12 cellular contexts compared by ENCODE assay signal in genomic region chr19:958967-959685, GRCh38. TPM values are rescaled to one million over a fixed set of nuclear protein-coding genes. Genes with fewer than 3 reads are reported as not detected.
DNase-seq lines count a peak whose midpoint lies in the region; ATAC-seq and TF ChIP-seq lines count a peak whose summit lies in the region.
"Had no signal": no experiment of that assay in that cellular context is flagged by ENCODE, and none has a peak within 500 bp of the region (broad histone marks: within the 10 kb centered on the region; RNA-seq: fewer than 3 reads in every experiment).

No MANE protein-coding gene starts in this region.

- no TSS peak for BruUV-seq in Caco-2 (replicated peaks; lab: Mats Ljungman, UMichigan)

- WGBS in neuronal stem cell (ENCODE audit: extremely low coverage in 2 of 2, insufficient read length in 2 of 2, insufficient replicate concordance in 1 of 2), 2 donors: no CpG with 5 or more reads among the region's 28 CpGs

- intact Hi-C loops in Caco-2 (cut with micrococcal nuclease; ENCODE audit: unreplicated experiment): no loop called here

- CTCF ChIA-PET in Caco-2 (lab: Charles Lee): interaction anchor here (0.6 to 1.0 kb wide), 2 partner anchors 25 to 36 kb away, joined by 3 read pairs; partner anchors contain the start of gene WDR18

- no peak for TF ChIP-seq CTCF in Caco-2 (IDR thresholded peaks at IDR 0.05; ENCODE audit: insufficient read depth in 1 of 2, low read depth in 1 of 2, low read length in 1 of 2, severe bottlenecking in 1 of 2, unreplicated experiment in 1 of 2)
- no peak for TF ChIP-seq CTCF in NB4 (IDR thresholded peaks at IDR 0.05; ENCODE audit: low read depth, low read length)

- H3K27me3 ChIP-seq in Caco-2 (replicated peaks; ENCODE audit: control insufficient read depth, insufficient read depth, low read length): no peaks in the 10 kb centered on the region
- no peaks in the 10 kb centered on the region for H3K27me3 ChIP-seq in neuronal stem cell (ENCODE audit: control insufficient read depth in 3 of 3, insufficient read depth in 3 of 3, low read depth in 1 of 3, low read length in 3 of 3)
- H3K27me3 ChIP-seq: heart right ventricle, neutrophil had no signal

- ATAC-seq in GM18498 (IDR thresholded peaks at IDR 0.05; ENCODE audit: unreplicated experiment): no peak
- ATAC-seq: heart right ventricle had no signal

- peak overlapping the region; percentile 97 for H2BK120ac ChIP-seq in neuronal stem cell (ENCODE audit: low read depth, low read length)

- H2BK12ac ChIP-seq in neuronal stem cell (ENCODE audit: low read length): peak overlapping the region; percentile 63

- H4K91ac ChIP-seq in neuronal stem cell (ENCODE audit: low read depth, low read length, poor library complexity): no peak overlapping the region

- no peak overlapping the region for H3K9ac ChIP-seq in neuronal stem cell (ENCODE audit: low read depth, low read length, poor library complexity)

- H3K4me3 Mint-ChIP-seq in Caco-2 (ENCODE audit: unreplicated experiment): peak overlapping the region; percentile 46
- no peak overlapping the region for H3K4me3 Mint-ChIP-seq in activated naive CD8-positive, alpha-beta T cell treated with anti-CD3 and anti-CD28 coated beads for 36 hours
- H3K4me3 Mint-ChIP-seq: CD14-positive monocyte had no signal

- DNase-seq in Caco-2 (peak in 1 of 2 experiments; percentile 57), NB4 (ENCODE audit: low read depth) (peak; percentile 88), neuronal stem cell (ENCODE audit: low spot score) (no peak), OCI-M1 (lab: John Stamatoyannopoulos, UW) (no peak), KG1 (lab: John Stamatoyannopoulos, UW) (no peak), NCI-H2196 (lab: John Stamatoyannopoulos, UW; ENCODE audit: unreplicated experiment) (no peak)
- DNase-seq in activated naive CD8-positive, alpha-beta T cell treated with anti-CD3 and anti-CD28 coated beads for 36 hours: peak; percentile 38
- DNase-seq: heart right ventricle had no signal

- POLR2A ChIA-PET in Caco-2 (lab: Charles Lee): no interaction called here

- H3K18ac ChIP-seq in neuronal stem cell (ENCODE audit: low read length): peak overlapping the region; percentile 92

- no peak overlapping the region for H2AFZ ChIP-seq in neuronal stem cell (ENCODE audit: low read length)

- no peak overlapping the region for H3K4ac ChIP-seq in neuronal stem cell (ENCODE audit: low read length)

- peaks cover 10% of the 10 kb centered on the region for H3K36me3 ChIP-seq in Caco-2 (ENCODE audit: control insufficient read depth, insufficient read depth, low read length)
- peaks cover 27 to 53% of the 10 kb centered on the region in 2 donors for H3K36me3 ChIP-seq in neuronal stem cell (replicated peaks in 1 of 2; ENCODE audit: control insufficient read depth in 2 of 2, insufficient read depth in 2 of 2, low read length in 2 of 2)

- H2AK5ac ChIP-seq in neuronal stem cell (ENCODE audit: low read depth, low read length): peak overlapping the region; percentile 95

- H3K4me3 ChIP-seq in Caco-2 (ENCODE audit: low read depth, low read length) (no peak overlapping the region), NB4 (ENCODE audit: low read depth, low read length) (no peak overlapping the region), neuronal stem cell (ENCODE audit: low read length in 2 of 2) (peak overlapping the region in 1 of 2 donors; percentile 32)
- H3K4me3 ChIP-seq: heart right ventricle had no signal

- H2BK5ac ChIP-seq in neuronal stem cell (ENCODE audit: low read length): peak overlapping the region; percentile 93

- peaks cover 30% of the 10 kb centered on the region for H3K79me1 ChIP-seq in neuronal stem cell (ENCODE audit: low read depth, low read length)

- no peaks in the 10 kb centered on the region for H3K27me3 Mint-ChIP-seq in Caco-2 (ENCODE audit: insufficient read depth, unreplicated experiment)
- H3K27me3 Mint-ChIP-seq in activated naive CD8-positive, alpha-beta T cell treated with anti-CD3 and anti-CD28 coated beads for 36 hours: no peaks in the 10 kb centered on the region

- H3K23ac ChIP-seq in neuronal stem cell (ENCODE audit: low read depth, low read length, poor library complexity): no peak overlapping the region

- no peak for TF ChIP-seq POLR2A in NB4 (IDR thresholded peaks at IDR 0.05; ENCODE audit: extremely low read depth, insufficient read length)

- H3K4me1 Mint-ChIP-seq in Caco-2 (ENCODE audit: low read depth, unreplicated experiment): peaks cover 20% of the 10 kb centered on the region
- H3K4me1 Mint-ChIP-seq in activated naive CD8-positive, alpha-beta T cell treated with anti-CD3 and anti-CD28 coated beads for 36 hours: peaks cover 3% of the 10 kb centered on the region

- H3K9me3 Mint-ChIP-seq in Caco-2 (ENCODE audit: unreplicated experiment): no peaks in the 10 kb centered on the region
- no peaks in the 10 kb centered on the region for H3K9me3 Mint-ChIP-seq in activated naive CD8-positive, alpha-beta T cell treated with anti-CD3 and anti-CD28 coated beads for 36 hours
- H3K9me3 Mint-ChIP-seq: CD14-positive monocyte had no signal

- no peak overlapping the region for H4K8ac ChIP-seq in neuronal stem cell (ENCODE audit: low read depth, low read length)

- H3K14ac ChIP-seq in neuronal stem cell (ENCODE audit: low read length): no peak overlapping the region

- peak overlapping the region; percentile 98 for H2BK15ac ChIP-seq in neuronal stem cell (ENCODE audit: low read length)

- H3K9me3 ChIP-seq in Caco-2: no peaks in the 10 kb centered on the region
- peaks cover 0 to 2% of the 10 kb centered on the region in 2 donors for H3K9me3 ChIP-seq in neuronal stem cell (replicated peaks in 1 of 2; ENCODE audit: control insufficient read depth in 2 of 2, insufficient read depth in 1 of 2, low read depth in 1 of 2, low read length in 2 of 2)
- H3K9me3 ChIP-seq: heart right ventricle, neutrophil had no signal

- no peak overlapping the region for H3K27ac ChIP-seq in neuronal stem cell (replicated peaks; ENCODE audit: low read length)
- H3K27ac ChIP-seq: heart right ventricle, neutrophil had no signal

- H3K36me3 Mint-ChIP-seq in Caco-2 (ENCODE audit: insufficient read depth, unreplicated experiment): peaks cover 93% of the 10 kb centered on the region
- H3K36me3 Mint-ChIP-seq in activated naive CD8-positive, alpha-beta T cell treated with anti-CD3 and anti-CD28 coated beads for 36 hours: no peaks in the 10 kb centered on the region

- H3K4me1 ChIP-seq in Caco-2: peaks cover 92% of the 10 kb centered on the region
- H3K4me1 ChIP-seq in neuronal stem cell (ENCODE audit: control insufficient read depth in 2 of 2, insufficient read depth in 1 of 2, low read depth in 1 of 2, low read length in 2 of 2): peaks cover 24 to 35% of the 10 kb centered on the region in 2 donors
- H3K4me1 ChIP-seq: heart right ventricle had no signal

- no peak overlapping the region for H3K4me2 ChIP-seq in neuronal stem cell (ENCODE audit: insufficient read depth, low read length, poor library complexity, severe bottlenecking)

- H3K27ac Mint-ChIP-seq in Caco-2 (ENCODE audit: unreplicated experiment): peak overlapping the region; percentile 78
- no peak overlapping the region for H3K27ac Mint-ChIP-seq in activated naive CD8-positive, alpha-beta T cell treated with anti-CD3 and anti-CD28 coated beads for 36 hours

RNA-seq across cellular contexts. Expression of gene WDR18, which starts 25.0 kb away (rescaled TPM):
- total RNA-seq in Caco-2 (2022): 89.5 and 96.8 TPM in 2 replicates
- 100 to 1,000 TPM; 126 to 127 TPM for total RNA-seq in activated naive CD8-positive, alpha-beta T cell treated with anti-CD3 and anti-CD28 coated beads for 36 hours
- polyA plus RNA-seq in neuronal stem cell (2013, experiment 1 of 2): 42.0 TPM
- 41.4 TPM for polyA plus RNA-seq in neuronal stem cell (2013, experiment 2 of 2)

RNA-seq across cellular contexts. Expression of gene ARID3A, which starts 33.3 kb away (rescaled TPM):
- total RNA-seq in Caco-2 (2022): 217 and 239 TPM in 2 replicates
- total RNA-seq in activated naive CD8-positive, alpha-beta T cell treated with anti-CD3 and anti-CD28 coated beads for 36 hours: 10 to 100 TPM; 10.2 to 11.8 TPM
- polyA plus RNA-seq in neuronal stem cell (2013, experiment 1 of 2): 61.6 TPM
- 65.4 TPM for polyA plus RNA-seq in neuronal stem cell (2013, experiment 2 of 2)

RNA-seq across cellular contexts. Expression of gene GRIN3B, which starts 41.1 kb away (rescaled TPM):
- 0.41 and 0.49 TPM in 2 replicates for total RNA-seq in Caco-2 (2022)
- not detected for total RNA-seq in activated naive CD8-positive, alpha-beta T cell treated with anti-CD3 and anti-CD28 coated beads for 36 hours
- 4.2 TPM for polyA plus RNA-seq in neuronal stem cell (2013, experiment 1 of 2)
- 3.9 TPM for polyA plus RNA-seq in neuronal stem cell (2013, experiment 2 of 2)
- total RNA-seq: subcutaneous adipose tissue had no signal

RNA-seq across cellular contexts. Expression of gene KISS1R, which starts 42.0 kb away (rescaled TPM):
- 13.0 and 16.6 TPM in 2 replicates for total RNA-seq in Caco-2 (2022)
- 10 to 100 TPM; 12.2 to 13.3 TPM for total RNA-seq in activated naive CD8-positive, alpha-beta T cell treated with anti-CD3 and anti-CD28 coated beads for 36 hours
- polyA plus RNA-seq in neuronal stem cell (2013, experiment 1 of 2): 0.29 TPM
- polyA plus RNA-seq in neuronal stem cell (2013, experiment 2 of 2): 0.39 TPM
- total RNA-seq: heart right ventricle, subcutaneous adipose tissue had no signal
- polyA plus RNA-seq: CD14-positive monocyte, heart right ventricle had no signal

RNA-seq across cellular contexts. Expression of gene R3HDM4, which starts 46.1 kb away (rescaled TPM):
- total RNA-seq in Caco-2 (2022): 57.7 and 60.4 TPM in 2 replicates
- 10 to 100 TPM; 50.5 to 51.7 TPM for total RNA-seq in activated naive CD8-positive, alpha-beta T cell treated with anti-CD3 and anti-CD28 coated beads for 36 hours
- 52.8 TPM for polyA plus RNA-seq in neuronal stem cell (2013, experiment 1 of 2)
- 52.4 TPM for polyA plus RNA-seq in neuronal stem cell (2013, experiment 2 of 2)

Comparison
In these comparisons a context has a peak if more than half of its experiments do, and no peak if none do; other contexts are left out.
1. DNase-seq: peak in NB4 (single experiment) and activated naive CD8-positive, alpha-beta T cell treated with anti-CD3 and anti-CD28 coated beads for 36 hours (single experiment); none in neuronal stem cell (single experiment), OCI-M1 (single experiment), KG1 (single experiment) and NCI-H2196 (single experiment).
2. RNA of gene ARID3A, which starts 33.3 kb away (total RNA-seq): 217 to 239 TPM in Caco-2; 10.2 to 11.8 TPM in activated naive CD8-positive, alpha-beta T cell treated with anti-CD3 and anti-CD28 coated beads for 36 hours; every median in the first group is over 10 times any median in the second.